In genomic region chr5:68215208-68215887, GRCh38 we compare ENCODE assay signal across 8 cellular contexts. TPM values are rescaled to one million over a fixed set of nuclear protein-coding genes. Genes with fewer than 3 reads are reported as not detected.
DNase-seq lines count a peak whose midpoint lies in the region; ATAC-seq and TF ChIP-seq lines count a peak whose summit lies in the region.

Gene PIK3R1 (plus strand): TSS chr5:68215756. CDS start chr5:68226676, 10,920 bp downstream.

- peaks cover 48% of the 10 kb centered on the region for H4K20me1 ChIP-seq in BLaER1

- ATAC-seq in HG03457 (IDR thresholded peaks at IDR 0.05; ENCODE audit: unreplicated experiment) = peak; percentile 77

- peaks cover 10% of the 10 kb centered on the region for H3K36me3 ChIP-seq in BLaER1

- peaks cover 28% of the 10 kb centered on the region for H3K4me1 ChIP-seq in BLaER1

- peaks cover 9% of the 10 kb centered on the region for H3K9me3 Mint-ChIP-seq in chondrocyte (ENCODE audit: low read depth)

- H3K27ac ChIP-seq in BLaER1 = peak within 1 kb of the TSS; percentile 94

- H3K4me1 Mint-ChIP-seq in chondrocyte (ENCODE audit: low read depth) = peaks cover 35% of the 10 kb centered on the region

- H3K4me3 Mint-ChIP-seq in chondrocyte (ENCODE audit: unreplicated experiment) = peak within 1 kb of the TSS; percentile 80

- DNase-seq in GM19240 (ENCODE audit: insufficient read length, low spot score) (peak; percentile 88), NCI-H510A treated with DMSO at 0.1 percent for 48 hours (lab: John Stamatoyannopoulos, UW) (peak; percentile 90), chondrocyte (ENCODE audit: low spot score) (peak; percentile 95), kidney glomerular epithelial cell (lab: John Stamatoyannopoulos, UW) (peak; percentile 95)
- DNase-seq in activated CD4-positive, alpha-beta T cell treated with anti-CD3 and anti-CD28 coated beads for 24 hours (ENCODE audit: low read depth in 2 of 2) = peak; percentile 88 to 92
- DNase-seq in stimulated activated CD4-positive, alpha-beta T cell treated with anti-CD3 and anti-CD28 coated beads, Interleukin-15, amount 100 ng/mL, for 48 hours (ENCODE audit: low read depth in 2 of 2) = peak; percentile 85 to 93

- H3K4me3 ChIP-seq in BLaER1 = peak within 1 kb of the TSS; percentile 84

- no peaks in the 10 kb centered on the region for H3K36me3 Mint-ChIP-seq in chondrocyte (ENCODE audit: low read depth)

- peak; percentile 74 for TF ChIP-seq CTCF in chondrocyte (IDR thresholded peaks at IDR 0.05)

- H3K9me3 ChIP-seq in BLaER1 = peaks cover 24% of the 10 kb centered on the region

- peak within 1 kb of the TSS; percentile 86 for H3K9ac ChIP-seq in BLaER1

- H3K4me2 ChIP-seq in BLaER1 = peak within 1 kb of the TSS; percentile 88

- H3K27me3 Mint-ChIP-seq in chondrocyte (ENCODE audit: low read depth) = no peaks in the 10 kb centered on the region

- no peaks in the 10 kb centered on the region for H3K27me3 ChIP-seq in BLaER1

- peak within 1 kb of the TSS; percentile 90 for H3K27ac Mint-ChIP-seq in chondrocyte (ENCODE audit: unreplicated experiment)

RNA-seq across cellular contexts. Expression of gene PIK3R1, which starts in this region (rescaled TPM):
- total RNA-seq in chondrocyte = 56.2 to 63.1 TPM (median 60.7 TPM) in 3 replicates

Comparison
In these comparisons a context has a peak if more than half of its experiments do, and no peak if none do; other contexts are left out.
1. Peak in every context shown above with its lines: DNase-seq, ATAC-seq, H3K4me3 ChIP-seq and H3K27ac ChIP-seq.